Comparison of ENCODE assay signal across 8 cellular contexts in the genomic region with DNA sequence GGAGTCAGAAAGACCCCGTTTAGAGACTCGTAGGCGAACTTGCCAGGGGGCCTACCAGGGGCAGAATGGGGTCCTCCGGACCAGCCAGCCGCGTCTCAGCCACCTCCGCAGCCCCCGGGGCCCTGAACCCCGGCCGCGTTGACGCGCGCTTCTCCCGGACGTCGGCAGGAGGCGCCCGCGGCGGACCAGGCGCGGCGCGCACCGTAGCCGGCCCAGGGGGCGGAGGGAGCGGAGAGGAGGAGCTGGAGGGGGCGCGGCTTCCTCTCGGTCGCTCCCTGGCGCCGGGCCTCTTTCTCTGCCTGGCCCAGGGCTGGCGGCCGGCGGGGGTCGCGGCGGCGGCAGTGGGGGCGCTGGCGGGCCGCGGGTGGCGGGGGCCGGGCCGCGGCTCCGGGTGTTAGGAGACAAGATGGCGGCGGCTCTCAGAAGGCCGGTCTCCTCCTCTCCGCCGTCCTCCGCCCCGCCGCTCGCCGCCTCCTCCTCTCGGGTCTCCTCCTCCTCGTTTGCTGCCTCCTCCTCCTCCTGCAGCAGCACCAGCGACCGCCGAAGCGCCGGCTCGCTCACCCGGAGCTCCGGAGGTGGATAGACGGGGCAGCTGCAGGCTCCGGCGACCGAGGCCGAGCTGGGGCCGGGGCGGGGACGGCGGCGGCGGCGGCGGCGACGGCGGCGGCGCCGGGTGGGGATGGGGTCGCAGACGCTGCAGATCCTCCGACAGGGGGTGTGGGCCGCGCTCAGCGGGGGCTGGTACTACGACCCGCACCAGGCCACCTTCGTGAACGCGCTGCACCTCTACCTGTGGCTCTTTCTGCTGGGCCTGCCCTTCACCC. TPM values are rescaled to one million over a fixed set of nuclear protein-coding genes. Genes with fewer than 3 reads are reported as not detected.
DNase-seq lines count a peak whose midpoint lies in the region; ATAC-seq and TF ChIP-seq lines count a peak whose summit lies in the region.

TSS of gene PCNX1 (plus strand) at position 288 of the 824 bp plus-strand sequence. CDS start at position 680, 392 bp downstream.

- H4K20me1 ChIP-seq in DOHH2 (ENCODE audit: control insufficient read depth, insufficient read depth, low read depth, low read length) (peaks cover 12% of the 10 kb centered on the region; the same call in 1 of the 2 replicates), Karpas-422 (ENCODE audit: insufficient read depth, low read depth, low read length) (peaks cover 34% of the 10 kb centered on the region)

- peak within 1 kb of the TSS; percentile 44 for H3K27ac ChIP-seq in DOHH2 (ENCODE audit: low read depth, low read length)
- peak within 1 kb of the TSS; percentile 44 for H3K27ac ChIP-seq in Karpas-422 (ENCODE audit: low read length)
- H3K27ac ChIP-seq in RWPE2 (ENCODE audit: poor library complexity, severe bottlenecking) = peak within 1 kb of the TSS; percentile 80

- peaks cover 5% of the 10 kb centered on the region for H3F3A ChIP-seq in DOHH2 (ENCODE audit: control insufficient read depth, insufficient read depth)

- TF ChIP-seq CTCF in DOHH2 (IDR thresholded peaks at IDR 0.05; ENCODE audit: low read depth, low read length, poor library complexity, severe bottlenecking) = peak; percentile 82
- peak; percentile 99 for TF ChIP-seq CTCF in RWPE2 (IDR thresholded peaks at IDR 0.05; ENCODE audit: poor library complexity, severe bottlenecking)
- TF ChIP-seq CTCF in fibroblast of pulmonary artery (IDR thresholded peaks at IDR 0.05; ENCODE audit: low read length, missing control alignments) = peak; percentile 36
- peak; percentile 80 to 85 (median 83) for TF ChIP-seq CTCF in nephron (IDR thresholded peaks at IDR 0.05; ENCODE audit: unreplicated experiment in 3 of 3)

- H3K9me3 ChIP-seq in DOHH2 (ENCODE audit: control insufficient read depth, insufficient read depth, low read length) (no peaks in the 10 kb centered on the region), Karpas-422 (ENCODE audit: low read length) (no peaks in the 10 kb centered on the region), RWPE2 (ENCODE audit: severe bottlenecking) (no peaks in the 10 kb centered on the region)

- peak; percentile 64 for ATAC-seq in GM21786 (IDR thresholded peaks at IDR 0.05; ENCODE audit: unreplicated experiment)
- ATAC-seq in RWPE2 (ENCODE audit: low read depth) = peak; percentile 60

- peaks cover 29% of the 10 kb centered on the region for H3K36me3 Mint-ChIP-seq in activated T-helper 2 cell treated with anti-CD3 and anti-CD28 coated beads, Interferon-gamma antibody, Interleukin-2, Interleukin-4, amounts not matched to agents 10 μg/mL and 5 μg/mL and 100 μg/mL, durations not matched to agents 14 hours and 24 hours and 36 hours (ENCODE audit: low read depth)
- no peaks in the 10 kb centered on the region for H3K36me3 Mint-ChIP-seq in nephron (ENCODE audit: low read depth)
- H3K36me3 Mint-ChIP-seq in stimulated activated naive CD8-positive, alpha-beta T cell treated with anti-CD3 and anti-CD28 coated beads, Interleukin-15, Interleukin-2, amounts not matched to agents 100 ng/mL and 50 ng/mL, for 24 hours (ENCODE audit: low read depth) = no peaks in the 10 kb centered on the region

- H3K4me1 ChIP-seq in DOHH2 (ENCODE audit: control insufficient read depth, low read length) (peaks cover 22% of the 10 kb centered on the region), Karpas-422 (ENCODE audit: low read length) (peaks cover 29% of the 10 kb centered on the region), RWPE2 (ENCODE audit: insufficient read depth, poor library complexity, severe bottlenecking) (peaks cover 30% of the 10 kb centered on the region)

- H3K9me2 ChIP-seq in DOHH2 (replicated peaks; ENCODE audit: control insufficient read depth, low read length) (no peaks in the 10 kb centered on the region), Karpas-422 (replicated peaks; ENCODE audit: insufficient read depth, low read length) (no peaks in the 10 kb centered on the region)

- intact Hi-C loops in activated T-helper 2 cell treated with anti-CD3 and anti-CD28 coated beads, Interferon-gamma antibody, Interleukin-2, Interleukin-4, amounts not matched to agents 10 μg/mL and 5 μg/mL and 100 μg/mL, durations not matched to agents 14 hours and 24 hours and 36 hours (cut with micrococcal nuclease) = loop anchor here (1.0 to 5.0 kb wide), 5 partner anchors 24 to 1140 kb away; partner anchors contain the start of gene SRSF5

- H2AFZ ChIP-seq in Karpas-422 (ENCODE audit: low read length) = peak within 1 kb of the TSS; percentile 99

- peak within 1 kb of the TSS; percentile 92 for H3K4me3 ChIP-seq in DOHH2 (ENCODE audit: low read length)
- peak within 1 kb of the TSS; percentile 96 for H3K4me3 ChIP-seq in Karpas-422 (ENCODE audit: low read length)
- peak within 1 kb of the TSS; percentile 90 for H3K4me3 ChIP-seq in RWPE2 (ENCODE audit: severe bottlenecking)
- peak within 1 kb of the TSS; percentile 73 for H3K4me3 ChIP-seq in fibroblast of pulmonary artery (replicated peaks; ENCODE audit: low read depth, low read length)

- H3K9me3 Mint-ChIP-seq in activated T-helper 2 cell treated with anti-CD3 and anti-CD28 coated beads, Interferon-gamma antibody, Interleukin-2, Interleukin-4, amounts not matched to agents 10 μg/mL and 5 μg/mL and 100 μg/mL, durations not matched to agents 14 hours and 24 hours and 36 hours = no peaks in the 10 kb centered on the region
- H3K9me3 Mint-ChIP-seq in nephron = no peaks in the 10 kb centered on the region
- H3K9me3 Mint-ChIP-seq in stimulated activated naive CD8-positive, alpha-beta T cell treated with anti-CD3 and anti-CD28 coated beads, Interleukin-15, Interleukin-2, amounts not matched to agents 100 ng/mL and 50 ng/mL, for 24 hours = no peaks in the 10 kb centered on the region

- H3K79me2 ChIP-seq in DOHH2 (ENCODE audit: control insufficient read depth, low read length) (peaks cover 45% of the 10 kb centered on the region), Karpas-422 (ENCODE audit: low read length) (peaks cover 40% of the 10 kb centered on the region)

- no peaks in the 10 kb centered on the region for H3K27me3 ChIP-seq in DOHH2 (ENCODE audit: control insufficient read depth, low read length)
- H3K27me3 ChIP-seq in Karpas-422 (ENCODE audit: low read length) = no peaks in the 10 kb centered on the region
- no peaks in the 10 kb centered on the region for H3K27me3 ChIP-seq in RWPE2 (ENCODE audit: insufficient read depth, poor library complexity, severe bottlenecking)

- DNase-seq in Karpas-422 (peak; percentile 96), RWPE2 (ENCODE audit: low spot score) (peak; percentile 92), fibroblast of pulmonary artery (ENCODE audit: low read depth) (peak; percentile 86)
- peak; percentile 87 for DNase-seq in activated T-helper 2 cell treated with anti-CD3 and anti-CD28 coated beads, Interferon-gamma antibody, Interleukin-2, Interleukin-4, amounts not matched to agents 10 μg/mL and 5 μg/mL and 100 μg/mL, durations not matched to agents 14 hours and 24 hours and 36 hours (ENCODE audit: low spot score)

- H3K4me3 Mint-ChIP-seq in activated T-helper 2 cell treated with anti-CD3 and anti-CD28 coated beads, Interferon-gamma antibody, Interleukin-2, Interleukin-4, amounts not matched to agents 10 μg/mL and 5 μg/mL and 100 μg/mL, durations not matched to agents 14 hours and 24 hours and 36 hours (ENCODE audit: low read depth) = peak within 1 kb of the TSS; percentile 84
- peak within 1 kb of the TSS; percentile 82 to 97 (median 96) for H3K4me3 Mint-ChIP-seq in nephron
- H3K4me3 Mint-ChIP-seq in stimulated activated naive CD8-positive, alpha-beta T cell treated with anti-CD3 and anti-CD28 coated beads, Interleukin-15, Interleukin-2, amounts not matched to agents 100 ng/mL and 50 ng/mL, for 24 hours = peak within 1 kb of the TSS; percentile 90

- H3K27me3 Mint-ChIP-seq in activated T-helper 2 cell treated with anti-CD3 and anti-CD28 coated beads, Interferon-gamma antibody, Interleukin-2, Interleukin-4, amounts not matched to agents 10 μg/mL and 5 μg/mL and 100 μg/mL, durations not matched to agents 14 hours and 24 hours and 36 hours (ENCODE audit: low read depth) = no peaks in the 10 kb centered on the region
- peaks cover 4% of the 10 kb centered on the region for H3K27me3 Mint-ChIP-seq in nephron (ENCODE audit: low read depth)
- no peaks in the 10 kb centered on the region for H3K27me3 Mint-ChIP-seq in stimulated activated naive CD8-positive, alpha-beta T cell treated with anti-CD3 and anti-CD28 coated beads, Interleukin-15, Interleukin-2, amounts not matched to agents 100 ng/mL and 50 ng/mL, for 24 hours

- peak within 1 kb of the TSS; percentile 90 for H3K27ac Mint-ChIP-seq in activated T-helper 2 cell treated with anti-CD3 and anti-CD28 coated beads, Interferon-gamma antibody, Interleukin-2, Interleukin-4, amounts not matched to agents 10 μg/mL and 5 μg/mL and 100 μg/mL, durations not matched to agents 14 hours and 24 hours and 36 hours
- H3K27ac Mint-ChIP-seq in nephron = peak within 1 kb of the TSS; percentile 94 to 97 (median 97)
- peak within 1 kb of the TSS; percentile 96 for H3K27ac Mint-ChIP-seq in stimulated activated naive CD8-positive, alpha-beta T cell treated with anti-CD3 and anti-CD28 coated beads, Interleukin-15, Interleukin-2, amounts not matched to agents 100 ng/mL and 50 ng/mL, for 24 hours

- H3K4me2 ChIP-seq in DOHH2 (ENCODE audit: low read length) (peak within 1 kb of the TSS; percentile 96), Karpas-422 (ENCODE audit: low read depth, low read length, poor library complexity, severe bottlenecking) (peak within 1 kb of the TSS; percentile 94)

- peaks cover 57% of the 10 kb centered on the region for H3K4me1 Mint-ChIP-seq in activated T-helper 2 cell treated with anti-CD3 and anti-CD28 coated beads, Interferon-gamma antibody, Interleukin-2, Interleukin-4, amounts not matched to agents 10 μg/mL and 5 μg/mL and 100 μg/mL, durations not matched to agents 14 hours and 24 hours and 36 hours (ENCODE audit: low read depth)
- H3K4me1 Mint-ChIP-seq in nephron = peaks cover 60% of the 10 kb centered on the region
- H3K4me1 Mint-ChIP-seq in stimulated activated naive CD8-positive, alpha-beta T cell treated with anti-CD3 and anti-CD28 coated beads, Interleukin-15, Interleukin-2, amounts not matched to agents 100 ng/mL and 50 ng/mL, for 24 hours (ENCODE audit: low read depth) = peaks cover 81% of the 10 kb centered on the region

- peak within 1 kb of the TSS; percentile 93 for H3K9ac ChIP-seq in Karpas-422 (ENCODE audit: low read length)

- peaks cover 4% of the 10 kb centered on the region; the same call in 1 of the 2 replicates for H3K36me3 ChIP-seq in DOHH2 (ENCODE audit: control insufficient read depth, low read length)
- no peaks in the 10 kb centered on the region for H3K36me3 ChIP-seq in Karpas-422 (ENCODE audit: insufficient read depth, low read length)
- no peaks in the 10 kb centered on the region for H3K36me3 ChIP-seq in RWPE2 (ENCODE audit: low read depth)

RNA-seq across cellular contexts. Expression of gene PCNX1, which starts in this region (rescaled TPM):
- 28.5 and 58.7 TPM in 2 replicates for total RNA-seq in Karpas-422 (2014; rRNA removed; shearing (Covaris generic); ENCODE audit: low replicate concordance)
- total RNA-seq in activated T-helper 2 cell treated with anti-CD3 and anti-CD28 coated beads, Interferon-gamma antibody, Interleukin-2, Interleukin-4, amounts not matched to agents 10 μg/mL and 5 μg/mL and 100 μg/mL, durations not matched to agents 14 hours and 24 hours and 36 hours = 54.5 and 59.0 TPM in 2 replicates

Comparison
In these comparisons a context has a peak if more than half of its experiments do, and no peak if none do; other contexts are left out.
1. Peak in every context shown above with its lines: DNase-seq, ATAC-seq, H3K4me3 ChIP-seq and H3K27ac ChIP-seq.
2. CTCF ChIP-seq: peak in every context shown above with its lines; median percentile 99 in RWPE2; 83 in nephron; 82 in DOHH2; 36 in fibroblast of pulmonary artery.